In the genomic region with DNA sequence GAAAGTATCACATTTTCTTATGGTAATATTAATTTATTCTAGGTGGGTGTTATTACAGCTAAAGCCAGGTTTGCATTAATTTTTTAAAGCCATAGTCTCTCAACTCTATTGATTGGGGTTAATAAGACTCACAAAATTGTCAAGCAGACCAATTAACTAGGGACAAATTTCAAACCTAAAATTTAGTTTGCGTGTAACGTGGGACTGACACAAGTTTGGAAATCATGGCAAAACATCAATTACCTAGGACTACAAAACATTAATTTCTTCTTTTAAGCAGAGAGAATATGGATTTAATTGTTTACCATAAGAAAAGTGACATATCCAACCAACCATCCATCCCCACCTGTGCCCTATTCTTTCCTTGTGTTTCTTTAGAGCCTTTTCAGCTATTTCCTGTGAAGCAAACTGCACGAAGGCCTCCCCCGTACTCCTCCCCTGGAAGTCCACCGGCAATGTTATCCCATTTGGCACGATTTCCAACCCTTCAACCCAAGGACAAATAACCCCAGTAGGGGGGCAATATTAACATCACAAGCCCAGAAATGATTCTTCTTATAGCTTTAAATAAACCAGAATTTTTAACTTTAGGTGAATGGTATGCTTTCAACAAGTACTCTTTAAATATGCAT, we compare ENCODE assay signal across 1 cellular context.
TF ChIP-seq lines count a peak whose summit lies in the region.

No MANE protein-coding gene starts in this region.

TF ChIP-seq in H1, 55 proteins besides CTCF, POLR2A, EP300 and RAD21 (continued from another document):
- TF ChIP-seq KDM5A (IDR thresholded peaks at IDR 0.05; ENCODE audit: low read length), result no peak
- no peak for TF ChIP-seq ATF3 (IDR thresholded peaks at IDR 0.05; ENCODE audit: insufficient read depth, low read depth, low read length)
- TF ChIP-seq JUN (IDR thresholded peaks at IDR 0.05; ENCODE audit: low read depth, low read length), result no peak
- TF ChIP-seq POLR2AphosphoS5 (IDR thresholded peaks at IDR 0.05; ENCODE audit: low read depth, low read length), result 0 out of 2 replicates have a peak, but pooled peaks have one; percentile 44
- no peak for TF ChIP-seq GABPA (IDR thresholded peaks at IDR 0.05; ENCODE audit: borderline replicate concordance, insufficient read depth, low read length)
